Comparison of ENCODE assay signal across 17 cellular contexts in genomic region chr2:215658635-215659305, GRCh38.
DNase-seq lines count a peak whose midpoint lies in the region; ATAC-seq and TF ChIP-seq lines count a peak whose summit lies in the region.
"Had no signal": no experiment of that assay in that cellular context is flagged by ENCODE, and none has a peak within 500 bp of the region (broad histone marks: within the 10 kb centered on the region; RNA-seq: fewer than 3 reads in every experiment).

No MANE protein-coding gene starts in this region.

- H3K4me3 ChIP-seq in mammary epithelial cell (replicated peaks in 1 of 3; ENCODE audit: insufficient read depth in 1 of 3, low read depth in 2 of 3, low read length in 3 of 3): no peak overlapping the region
- no peak overlapping the region for H3K4me3 ChIP-seq in muscle layer of colon (ENCODE audit: low read depth in 1 of 2, low read length in 2 of 2)
- H3K4me3 ChIP-seq in upper lobe of right lung: no peak overlapping the region
- H3K4me3 ChIP-seq: lower lobe of right lung, stomach, upper lobe of left lung had no signal

- H3K9ac ChIP-seq in mammary epithelial cell (ENCODE audit: insufficient read depth, low read length): no peak overlapping the region
- H3K9ac ChIP-seq in muscle layer of colon (ENCODE audit: low read length): no peak overlapping the region

- intact Hi-C loops in left cardiac atrium (cut with DNase I) (no loop called here), cardiac septum (cut with DNase I) (no loop called here), mammary epithelial cell (cut with micrococcal nuclease) (no loop called here), upper lobe of right lung (cut with DNase I) (no loop called here)

- CTCF ChIA-PET in mammary epithelial cell (lab: Charles Lee; ENCODE audit: low non-redundant PET): no interaction called here

- DNase-seq in left cardiac atrium: no peak
- DNase-seq in cardiac septum (ENCODE audit: low spot score): no peak
- no peak for DNase-seq in mammary epithelial cell
- no peak for DNase-seq in upper lobe of right lung
- no peak for DNase-seq in RPMI8226
- DNase-seq: activated B cell treated with CpG ODN at 0.5 μM for 24 hours; activated CD4-positive, alpha-beta memory T cell treated with anti-CD3 and anti-CD28 coated beads, Interleukin-2, amount 10 ng/mL, durations not matched to agents 7 days and 5 days; activated gamma-delta T cell treated with Interleukin-2 at 50 U/mL for 16 hours; H7; lower lobe of right lung; NCI-H2171 treated with DMSO at 0.1 percent for 48 hours; NCI-H69; stomach; upper lobe of left lung had no signal

- H3K27ac ChIP-seq in mammary epithelial cell (ENCODE audit: insufficient read depth, low read depth, low read length): peak overlapping the region; percentile 50
- H3K27ac ChIP-seq in muscle layer of colon (ENCODE audit: low read depth, low read length): peak overlapping the region; percentile 69
- H3K27ac ChIP-seq in upper lobe of right lung: peak overlapping the region; percentile 36
- H3K27ac ChIP-seq: lower lobe of right lung had no signal

- no peaks in the 10 kb centered on the region for H4K20me1 ChIP-seq in mammary epithelial cell (ENCODE audit: insufficient read depth, low read length)

- no peak overlapping the region for H3K4me2 ChIP-seq in mammary epithelial cell (ENCODE audit: insufficient read depth, low read depth, low read length)

- WGBS in mammary epithelial cell (ENCODE audit: low coverage, missing lambda C conversion rate): 92% methylated on average over 4 of the region's 4 CpGs

- H3K36me3 ChIP-seq in mammary epithelial cell (ENCODE audit: insufficient read depth, low read length) (no peaks in the 10 kb centered on the region), muscle layer of colon (ENCODE audit: insufficient read depth, low read length) (no peaks in the 10 kb centered on the region), upper lobe of right lung (no peaks in the 10 kb centered on the region)
- H3K36me3 ChIP-seq: lower lobe of right lung, stomach, upper lobe of left lung had no signal

- H3K79me2 ChIP-seq in mammary epithelial cell (ENCODE audit: insufficient read depth, low read length): no peaks in the 10 kb centered on the region

- H3K9me3 ChIP-seq in mammary epithelial cell (replicated peaks; ENCODE audit: insufficient read depth, low read length) (peaks cover 2% of the 10 kb centered on the region), muscle layer of colon (ENCODE audit: low read length) (no peaks in the 10 kb centered on the region), upper lobe of right lung (no peaks in the 10 kb centered on the region)
- H3K9me3 ChIP-seq: lower lobe of right lung, stomach, upper lobe of left lung had no signal

- peak overlapping the region; percentile 12 for H2AFZ ChIP-seq in mammary epithelial cell (ENCODE audit: low read depth, low read length)

- TF ChIP-seq CTCF in mammary epithelial cell (conservative IDR thresholded peaks at IDR 0.05 in 1 of 2, IDR thresholded peaks at IDR 0.05 in 1 of 2; ENCODE audit: extremely low read depth in 1 of 2, insufficient read depth in 1 of 2, low read depth in 1 of 2, low read length in 2 of 2) (no peak), upper lobe of right lung (IDR thresholded peaks at IDR 0.05) (no peak)

- BruUV-seq in mammary epithelial cell (replicated peaks; lab: Mats Ljungman, UMichigan): no TSS peak

- ATAC-seq in left cardiac atrium: peak; percentile 72 to 74
- no peak for ATAC-seq in upper lobe of right lung
- ATAC-seq in GM21447 (IDR thresholded peaks at IDR 0.05; ENCODE audit: unreplicated experiment): no peak
- no peak for ATAC-seq in GM18870 (IDR thresholded peaks at IDR 0.05; ENCODE audit: unreplicated experiment)
- ATAC-seq: lower lobe of right lung had no signal

- dilution Hi-C loops in mammary epithelial cell (cut with HindIII; ENCODE audit: low sequenced_read_pairs): no loop called here

- H3K27me3 ChIP-seq in mammary epithelial cell (ENCODE audit: insufficient read depth, low read length): no peaks in the 10 kb centered on the region
- no peaks in the 10 kb centered on the region for H3K27me3 ChIP-seq in muscle layer of colon (ENCODE audit: control insufficient read depth in 1 of 2, insufficient read depth in 2 of 2, low read length in 2 of 2)
- no peaks in the 10 kb centered on the region for H3K27me3 ChIP-seq in upper lobe of right lung
- H3K27me3 ChIP-seq: stomach, upper lobe of left lung had no signal

- H3K4me1 ChIP-seq in mammary epithelial cell (ENCODE audit: insufficient read depth, low read length) (peaks cover 53% of the 10 kb centered on the region), muscle layer of colon (ENCODE audit: insufficient read depth, low read length) (peaks cover 48% of the 10 kb centered on the region), upper lobe of right lung (peaks cover 5% of the 10 kb centered on the region)
- H3K4me1 ChIP-seq: lower lobe of right lung had no signal

- in situ Hi-C loops in mammary epithelial cell (cut with MboI; ENCODE audit: low sequenced_read_pairs in 2 of 2): no loop called here

Comparison
In these comparisons a context has a peak if more than half of its experiments do, and no peak if none do; other contexts are left out.
1. ATAC-seq: peak in left cardiac atrium (2 of 2); none in upper lobe of right lung (single experiment), GM21447 (single experiment) and GM18870 (single experiment).
2. Peak in every context shown above with its lines, with median percentiles within 50 percentile points of each other: H3K27ac ChIP-seq.